ENCODE assay signal across 10 cellular contexts in the genomic region with DNA sequence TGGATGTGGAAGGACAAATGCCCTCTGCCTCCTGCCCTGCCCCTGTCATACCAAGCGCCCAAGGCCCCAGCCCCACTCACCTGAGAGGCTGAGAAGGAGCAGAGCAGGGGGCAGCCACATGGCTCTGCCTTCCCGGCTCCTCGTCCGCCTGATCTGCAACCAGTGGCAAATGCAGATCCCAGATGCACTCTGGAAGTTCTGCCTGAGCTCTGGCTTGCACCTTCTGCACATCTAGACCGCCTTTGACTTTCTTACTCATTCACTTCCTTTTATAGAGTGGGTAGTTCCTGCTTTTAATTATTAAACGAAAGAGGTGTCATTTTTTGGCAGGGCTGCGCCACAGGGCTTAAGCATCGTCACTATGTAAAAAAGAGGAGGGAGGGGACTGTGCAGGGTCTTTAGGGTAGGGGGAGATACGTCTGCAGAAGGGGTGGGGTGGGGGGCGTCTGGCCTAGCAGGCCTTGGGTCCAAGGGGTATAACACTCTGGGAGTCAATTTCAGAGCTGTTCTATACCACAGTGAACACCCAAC. TPM values are rescaled to one million over a fixed set of nuclear protein-coding genes. Genes with fewer than 3 reads are reported as not detected.
DNase-seq lines count a peak whose midpoint lies in the region; FAIRE-seq and TF ChIP-seq lines count a peak whose summit lies in the region.
"Had no signal": no experiment of that assay in that cellular context is flagged by ENCODE, and none has a peak within 500 bp of the region (broad histone marks: within the 10 kb centered on the region; RNA-seq: fewer than 3 reads in every experiment).

A gene (minus strand): TSS at position 245 of the 531 bp plus-strand sequence. CDS start 125 bp downstream, at position 120.

- H3K14ac ChIP-seq in H1 (ENCODE audit: insufficient read length) (no peak within 1 kb of the TSS), mesenchymal stem cell (ENCODE audit: low read length in 2 of 2) (no peak within 1 kb of the TSS)

- no peak within 1 kb of the TSS for H3K27ac ChIP-seq in H1 (ENCODE audit: low read depth, low read length)
- no peak within 1 kb of the TSS for H3K27ac ChIP-seq in mesenchymal stem cell (ENCODE audit: low read length, poor library complexity, severe bottlenecking)
- H3K27ac ChIP-seq in SK-N-SH (ENCODE audit: low read depth in 2 of 2, low read length in 1 of 2) = no peak within 1 kb of the TSS

- no peak within 1 kb of the TSS for H3K56ac ChIP-seq in H1 (replicated peaks; ENCODE audit: insufficient read length, low read depth, low read length)

- H2BK12ac ChIP-seq in H1 (ENCODE audit: low read depth, low read length) (no peak within 1 kb of the TSS; the same call in 1 of the 2 replicates), mesenchymal stem cell (ENCODE audit: low read length in 2 of 2) (no peak within 1 kb of the TSS)

- TF ChIP-seq RAD21 in H1 (IDR thresholded peaks at IDR 0.05 in 1 of 2, conservative IDR thresholded peaks at IDR 0.05 in 1 of 2; ENCODE audit: low read depth in 2 of 2, low read length in 2 of 2) = no peak
- TF ChIP-seq RAD21 in SK-N-SH (IDR thresholded peaks at IDR 0.05; ENCODE audit: low read length) = no peak

- H3K79me2 ChIP-seq in H1 (ENCODE audit: control insufficient read depth in 1 of 2, insufficient read depth in 2 of 2, low read length in 2 of 2) = no peaks in the 10 kb centered on the region
- H3K79me2 ChIP-seq in SK-N-SH (ENCODE audit: insufficient read depth) = no peaks in the 10 kb centered on the region

- no peaks in the 10 kb centered on the region for H3F3A ChIP-seq in SK-N-SH (replicated peaks; ENCODE audit: insufficient read depth)

- H3K23ac ChIP-seq in H1 (ENCODE audit: insufficient read length) (no peak within 1 kb of the TSS), mesenchymal stem cell (ENCODE audit: low read length in 2 of 2) (no peak within 1 kb of the TSS)

- no peaks in the 10 kb centered on the region for H3K79me1 ChIP-seq in H1 (ENCODE audit: low read depth, low read length)
- H3K79me1 ChIP-seq in mesenchymal stem cell (replicated peaks; ENCODE audit: low read length, poor library complexity, severe bottlenecking) = no peaks in the 10 kb centered on the region

- peaks cover 0 to 4% (median under 1%) of the 10 kb centered on the region in 4 experiments; a peak in 2 of 7 replicates for H3K4me1 ChIP-seq in H1 (replicated peaks in 1 of 4; ENCODE audit: control insufficient read depth in 3 of 4, insufficient read depth in 4 of 4, low read length in 3 of 4)
- H3K4me1 ChIP-seq in mesenchymal stem cell (ENCODE audit: control insufficient read depth, insufficient read depth, low read depth, low read length) = no peaks in the 10 kb centered on the region
- no peaks in the 10 kb centered on the region for H3K4me1 ChIP-seq in SK-N-SH (ENCODE audit: control insufficient read depth in 1 of 2, insufficient read depth in 2 of 2, low read depth in 1 of 2, low read length in 1 of 2)

- H2AK5ac ChIP-seq in H1 (ENCODE audit: low read depth, low read length) = no peak within 1 kb of the TSS
- H2AK5ac ChIP-seq in mesenchymal stem cell (ENCODE audit: low read length, severe bottlenecking) = no peak within 1 kb of the TSS

- no peak within 1 kb of the TSS for H2BK20ac ChIP-seq in H1 (ENCODE audit: low read length)

- TF ChIP-seq CTCF in GM13976 (IDR thresholded peaks at IDR 0.05; ENCODE audit: borderline replicate concordance, control extremely low read depth, extremely low read depth, insufficient read depth, missing control alignments) (no peak), H1 (IDR thresholded peaks at IDR 0.05; ENCODE audit: control extremely low read depth in 1 of 3, insufficient read depth in 1 of 3, low read depth in 1 of 3, low read length in 3 of 3) (no peak), SK-N-SH (IDR thresholded peaks at IDR 0.05) (no peak)

- H3K4me2 ChIP-seq in H1 (ENCODE audit: insufficient read depth in 1 of 2, low read depth in 2 of 2, low read length in 2 of 2) = no peak within 1 kb of the TSS
- no peak within 1 kb of the TSS for H3K4me2 ChIP-seq in mesenchymal stem cell (ENCODE audit: low read length, poor library complexity, severe bottlenecking)
- H3K4me2 ChIP-seq in SK-N-SH = no peak within 1 kb of the TSS

- WGBS in H1 (ENCODE audit: extremely low coverage in 1 of 2, insufficient coverage in 1 of 2, insufficient read length in 1 of 2, insufficient replicate concordance in 2 of 2, low coverage in 1 of 2, low lambda C conversion rate in 2 of 2, missing lambda C conversion rate in 1 of 2), 2 experiments = 85% methylated on average over 9 of the region's 10 CpGs; no CpG with 5 or more reads in 1 of the 2 experiments
- WGBS in mesenchymal stem cell = 69% methylated on average over 9 of the region's 10 CpGs
- 30% methylated on average over 10 of the region's 10 CpGs for WGBS in SK-N-SH (ENCODE audit: low lambda C conversion rate)

- H4K91ac ChIP-seq in H1 (replicated peaks; ENCODE audit: insufficient read length, low read length) (peak within 1 kb of the TSS; percentile 59), mesenchymal stem cell (ENCODE audit: low read length) (no peak within 1 kb of the TSS)

- no peak within 1 kb of the TSS for H2AFZ ChIP-seq in H1 (ENCODE audit: low read length)
- no peak within 1 kb of the TSS for H2AFZ ChIP-seq in mesenchymal stem cell (ENCODE audit: low read depth, low read length)
- H2AFZ ChIP-seq in SK-N-SH (ENCODE audit: low read depth) = no peak within 1 kb of the TSS

- H4K8ac ChIP-seq in H1 (ENCODE audit: extremely low read depth, insufficient read depth, low read length) = peak within 1 kb of the TSS; percentile 35; the same call in 1 of the 2 replicates
- H4K8ac ChIP-seq in mesenchymal stem cell (ENCODE audit: low read length) = no peak within 1 kb of the TSS

- H3K4me3 ChIP-seq in H1 (ENCODE audit: extremely low read depth in 1 of 4, insufficient read depth in 2 of 4, low read depth in 3 of 4, low read length in 4 of 4) = no peak within 1 kb of the TSS
- H3K4me3 ChIP-seq in mesenchymal stem cell (ENCODE audit: insufficient read depth in 1 of 2, low read depth in 1 of 2, low read length in 2 of 2) = no peak within 1 kb of the TSS
- no peak within 1 kb of the TSS for H3K4me3 ChIP-seq in SK-N-SH (ENCODE audit: low read depth in 2 of 2, low read length in 1 of 2)

- H2BK5ac ChIP-seq in H1 (ENCODE audit: low read depth, low read length) (no peak within 1 kb of the TSS), mesenchymal stem cell (ENCODE audit: low read depth, low read length, poor library complexity, severe bottlenecking) (no peak within 1 kb of the TSS)

- H3K9me3 ChIP-seq in H1 (ENCODE audit: insufficient read depth in 2 of 2, low read depth in 1 of 2, low read length in 1 of 2) = no peaks in the 10 kb centered on the region
- H3K9me3 ChIP-seq in mesenchymal stem cell (ENCODE audit: control insufficient read depth, low read length) = peaks cover 5% of the 10 kb centered on the region
- no peaks in the 10 kb centered on the region for H3K9me3 ChIP-seq in SK-N-SH

- H3K9ac ChIP-seq in H1 (replicated peaks in 1 of 4; ENCODE audit: extremely low read depth in 1 of 4, low read depth in 3 of 4, low read length in 3 of 4) (no peak within 1 kb of the TSS), mesenchymal stem cell (ENCODE audit: low read length) (no peak within 1 kb of the TSS), SK-N-SH (no peak within 1 kb of the TSS)

- H3K36me3 ChIP-seq in H1 (ENCODE audit: control insufficient read depth in 2 of 4, insufficient read depth in 4 of 4, low read length in 3 of 4) (no peaks in the 10 kb centered on the region), mesenchymal stem cell (ENCODE audit: control insufficient read depth in 1 of 2, insufficient read depth in 2 of 2, low read depth in 1 of 2, low read length in 2 of 2) (no peaks in the 10 kb centered on the region), SK-N-SH (replicated peaks in 1 of 2; ENCODE audit: control insufficient read depth in 1 of 2, insufficient read depth in 2 of 2, low read length in 1 of 2) (no peaks in the 10 kb centered on the region)

- no peak within 1 kb of the TSS for H3K18ac ChIP-seq in H1 (ENCODE audit: extremely low read depth, low read length)
- H3K18ac ChIP-seq in mesenchymal stem cell (ENCODE audit: low read depth in 1 of 2, low read length in 2 of 2) = no peak within 1 kb of the TSS

- H4K5ac ChIP-seq in H1 (ENCODE audit: insufficient read length, low read depth, low read length) = no peak within 1 kb of the TSS

- no peaks in the 10 kb centered on the region for H3K23me2 ChIP-seq in H1 (ENCODE audit: low read depth, low read length)

- no peaks in the 10 kb centered on the region for H3K9me2 ChIP-seq in SK-N-SH

- H3K4ac ChIP-seq in H1 (replicated peaks; ENCODE audit: insufficient read length, low read depth, low read length) (no peak within 1 kb of the TSS), mesenchymal stem cell (ENCODE audit: low read depth in 1 of 2, low read length in 2 of 2) (no peak within 1 kb of the TSS)

- no peak within 1 kb of the TSS for H2BK15ac ChIP-seq in H1 (ENCODE audit: low read length)
- no peak within 1 kb of the TSS for H2BK15ac ChIP-seq in mesenchymal stem cell (ENCODE audit: low read depth, poor library complexity, severe bottlenecking)

- H4K20me1 ChIP-seq in H1 (replicated peaks in 1 of 2; ENCODE audit: control insufficient read depth in 1 of 2, insufficient read depth in 2 of 2, low read length in 2 of 2) (no peaks in the 10 kb centered on the region), SK-N-SH (ENCODE audit: insufficient read depth) (no peaks in the 10 kb centered on the region)

- CTCF ChIA-PET in H1 (lab: Charles Lee; ENCODE audit: partially characterized antibody) = interaction anchor here (0.7 to 2.6 kb wide), 9 partner anchors 73 to 233 kb away, joined by 3 to 21 read pairs (median 3); a partner anchor contains a TSS
- CTCF ChIA-PET in SK-N-SH (lab: Yijun Ruan, JAX) = interaction anchor here (1.0 to 4.2 kb wide), 7 partner anchors 11 to 283 kb away, joined by 3 to 23 read pairs (median 8); a partner anchor contains a TSS

- peaks cover 0 to 2% (median 0%) of the 10 kb centered on the region in 4 experiments; a peak in 2 of 7 replicates for H3K27me3 ChIP-seq in H1 (replicated peaks in 1 of 4; ENCODE audit: control insufficient read depth in 3 of 4, extremely low read depth in 1 of 4, insufficient read depth in 3 of 4, low read length in 3 of 4)
- H3K27me3 ChIP-seq in mesenchymal stem cell (ENCODE audit: control insufficient read depth in 1 of 2, insufficient read depth in 1 of 2, low read length in 2 of 2) = peaks cover 0 to 41% of the 10 kb centered on the region in 2 experiments
- H3K27me3 ChIP-seq in SK-N-SH (ENCODE audit: insufficient read depth) = no peaks in the 10 kb centered on the region

- H2BK120ac ChIP-seq in H1 (replicated peaks; ENCODE audit: low read depth, low read length) = no peak within 1 kb of the TSS
- no peak within 1 kb of the TSS for H2BK120ac ChIP-seq in mesenchymal stem cell (ENCODE audit: low read depth, low read length)

- POLR2A ChIA-PET in H1 (lab: Charles Lee; ENCODE audit: partially characterized antibody) = interaction anchor here (0.5 kb wide), 1 partner anchor 77 kb away, joined by 3 read pairs; no protein-coding TSS in a partner anchor
- POLR2A ChIA-PET in SK-N-SH (lab: Yijun Ruan, JAX) = no interaction called here

- no peak for FAIRE-seq in H1 (lab: Jason Lieb, UNC)

- TF ChIP-seq POLR2A in H1 (IDR thresholded peaks at IDR 0.05; ENCODE audit: control extremely low read depth in 1 of 2, low read depth in 2 of 2, low read length in 2 of 2) = no peak

- DNase-seq in GM13976 (ENCODE audit: low spot score) (peak; percentile 35), MV-4-11 (lab: John Stamatoyannopoulos, UW) (peak; percentile 81), H1 (ENCODE audit: low read depth in 1 of 2, low spot score in 2 of 2) (no peak), pons (ENCODE audit: low spot score) (peak; percentile 15), mesenchymal stem cell (no peak), SK-N-SH (no peak)
- no peak for DNase-seq in stimulated activated naive CD4-positive, alpha-beta T cell treated with Interleukin-2 at 50 U/mL for 16 hours (lab: John Stamatoyannopoulos, UW)
- no peak for DNase-seq in central memory CD4-positive, alpha-beta T cell
- DNase-seq: activated naive CD4-positive, alpha-beta T cell; Calu3 had no signal

- in situ Hi-C loops in GM13976 (cut with MboI; ENCODE audit: low sequenced_read_pairs, unreplicated experiment) = no loop called here

- no peak for TF ChIP-seq EP300 in H1 (IDR thresholded peaks at IDR 0.05; ENCODE audit: borderline replicate concordance in 1 of 2, low read depth in 2 of 2, low read length in 2 of 2)
- no peak for TF ChIP-seq EP300 in SK-N-SH (IDR thresholded peaks at IDR 0.05; ENCODE audit: borderline replicate concordance in 1 of 2, low read depth in 1 of 2, low read length in 1 of 2)

RNA-seq across cellular contexts. Expression of the gene that starts here (rescaled TPM):
- not detected in 2 replicates for total RNA-seq in H1 (2021; fragmentation: NEBNext Ultra II Directional; extraction: Animal tissue kit (Norgen Biotek cat#: 25700))
- polyA plus RNA-seq in H1 (2011; rRNA removed) (not detected in 2 replicates), SK-N-SH (2012; rRNA removed) (not detected in 2 replicates)
- not detected for polyA plus RNA-seq in H1 (2011; cell fraction: cytosol; rRNA removed)
- polyA plus RNA-seq in H1 (2011; cell fraction: nucleus; rRNA removed) = not detected
- polyA plus RNA-seq in H1 (2012, experiment 1 of 2) = not detected in 4 replicates
- polyA plus RNA-seq in H1 (2012, experiment 2 of 2) = not detected
- not detected for polyA plus RNA-seq in H1 (2013, experiment 1 of 2)
- polyA plus RNA-seq in H1 (2013, experiment 2 of 2) = not detected
- not detected in 2 replicates for polyA minus RNA-seq in H1 (2011; rRNA and poly(A)+ RNA removed)
- not detected for polyA minus RNA-seq in H1 (2011; cell fraction: cytosol; rRNA and poly(A)+ RNA removed)
- not detected for polyA minus RNA-seq in H1 (2011; cell fraction: nucleus; rRNA and poly(A)+ RNA removed)
- polyA plus RNA-seq in mesenchymal stem cell (2013, experiment 1 of 2) = not detected
- polyA plus RNA-seq in mesenchymal stem cell (2013, experiment 2 of 2) = not detected
- not detected in 2 replicates for polyA plus RNA-seq in SK-N-SH (2012; cell fraction: cytosol; rRNA removed)
- not detected in 2 replicates for polyA plus RNA-seq in SK-N-SH (2012; cell fraction: nucleus; rRNA removed)
- total RNA-seq: Calu3 had no signal

Comparison
In these comparisons a context has a peak if more than half of its experiments do, and no peak if none do; other contexts are left out.
1. DNase-seq: peak in GM13976 (single experiment), MV-4-11 (single experiment) and pons (single experiment); none in H1 (0 of 2), stimulated activated naive CD4-positive, alpha-beta T cell treated with Interleukin-2 at 50 U/mL for 16 hours (single experiment), central memory CD4-positive, alpha-beta T cell (single experiment), mesenchymal stem cell (single experiment) and SK-N-SH (single experiment).